Comparison of ENCODE assay signal across 9 cellular contexts in the genomic region with DNA sequence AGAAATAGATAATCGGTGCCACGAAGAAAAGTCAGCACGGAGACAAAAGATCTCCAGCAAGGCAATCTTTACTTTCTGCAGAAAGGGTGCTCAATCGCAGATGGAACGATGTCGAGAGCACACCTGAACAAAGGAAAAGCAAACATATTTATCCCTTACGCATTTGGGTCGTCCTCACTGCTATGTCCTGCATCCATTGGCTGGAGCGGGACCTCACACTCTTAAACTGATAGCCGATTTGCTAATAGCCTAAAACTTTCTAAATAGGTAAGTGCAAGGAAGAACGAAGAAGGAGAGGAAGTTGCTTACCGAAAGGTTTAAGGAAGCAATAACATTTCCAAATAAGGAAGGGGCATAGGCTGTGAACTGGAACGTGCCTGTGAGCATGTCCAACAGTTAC.
DNase-seq lines count a peak whose midpoint lies in the region; ATAC-seq and TF ChIP-seq lines count a peak whose summit lies in the region.
"Had no signal": no experiment of that assay in that cellular context is flagged by ENCODE, and none has a peak within 500 bp of the region (broad histone marks: within the 10 kb centered on the region; RNA-seq: fewer than 3 reads in every experiment).

No MANE protein-coding gene starts in this region.

- H3K36me3 ChIP-seq in GM06990 (ENCODE audit: control insufficient read depth, insufficient read depth, low read length) (no peaks in the 10 kb centered on the region; the same call in 1 of the 2 replicates), parathyroid adenoma (ENCODE audit: control insufficient read depth, insufficient read depth, low read length) (no peaks in the 10 kb centered on the region)

- H3K9me3 ChIP-seq in parathyroid adenoma (ENCODE audit: control insufficient read depth, low read length), result no peaks in the 10 kb centered on the region

- DNase-seq in GM06990 (ENCODE audit: extremely low read depth, insufficient read length) (no peak), NOMO-1 (lab: John Stamatoyannopoulos, UW; ENCODE audit: unreplicated experiment in 2 of 2) (peak; percentile 16 to 48), DMS 273 (lab: John Stamatoyannopoulos, UW; ENCODE audit: unreplicated experiment) (no peak)
- DNase-seq: NCI-H446 had no signal

- H3K27me3 ChIP-seq in GM06990 (replicated peaks; ENCODE audit: control insufficient read depth, insufficient read depth, low read length), result no peaks in the 10 kb centered on the region
- no peaks in the 10 kb centered on the region for H3K27me3 ChIP-seq in parathyroid adenoma (ENCODE audit: control insufficient read depth, insufficient read depth, low read length)

- TF ChIP-seq CTCF in GM06990 (IDR thresholded peaks at IDR 0.05; ENCODE audit: insufficient read depth, low read length, poor library complexity, severe bottlenecking), result no peak
- TF ChIP-seq CTCF in parathyroid adenoma (IDR thresholded peaks at IDR 0.05), result no peak

- H3K27ac ChIP-seq in cingulate gyrus (ENCODE audit: low read depth, low read length), result peak overlapping the region; percentile 97
- H3K27ac ChIP-seq in parathyroid adenoma, result no peak overlapping the region

- H3K79me2 ChIP-seq in parathyroid adenoma, result peaks cover 20% of the 10 kb centered on the region

- H2AFZ ChIP-seq in parathyroid adenoma, result peak overlapping the region; percentile 100

- H3K4me1 ChIP-seq in parathyroid adenoma, result peaks cover 4% of the 10 kb centered on the region

- H3K4me3 ChIP-seq in GM06990 (replicated peaks; ENCODE audit: low read depth, low read length) (peak overlapping the region; percentile 96; the same call in 1 of the 2 replicates), parathyroid adenoma (ENCODE audit: low read depth, low read length) (peak overlapping the region; percentile 95)

- H3K4me2 ChIP-seq in parathyroid adenoma (ENCODE audit: low read length), result peak overlapping the region; percentile 95

- no peak overlapping the region for H3K9ac ChIP-seq in parathyroid adenoma

- no peak for ATAC-seq in HG03097 (IDR thresholded peaks at IDR 0.05; ENCODE audit: low FRiP score, unreplicated experiment)
- ATAC-seq in GM21723 (IDR thresholded peaks at IDR 0.05; ENCODE audit: unreplicated experiment), result no peak
- ATAC-seq in GM18868 (IDR thresholded peaks at IDR 0.05; ENCODE audit: unreplicated experiment), result no peak

Comparison
In these comparisons a context has a peak if more than half of its experiments do, and no peak if none do; other contexts are left out.
1. DNase-seq: peak in NOMO-1 (2 of 2); none in GM06990 (single experiment) and DMS 273 (single experiment).